Comparison of ENCODE assay signal across 28 cellular contexts in genomic region chr2:55628931-55629330, GRCh38.
"Had no signal": no experiment of that assay in that cellular context is flagged by ENCODE, and none has a peak within 500 bp of the region (broad histone marks: within the 10 kb centered on the region; RNA-seq: fewer than 3 reads in every experiment).

No MANE protein-coding gene starts in this region.

- H3K9me3 ChIP-seq: colonic mucosa, gastrocnemius medialis, heart left ventricle had no signal

- H3K4me1 Mint-ChIP-seq: activated naive CD8-positive, alpha-beta T cell treated with anti-CD3 and anti-CD28 coated beads, Interleukin-2, amount 10 ng/mL, durations not matched to agents 7 days and 5 days had no signal

- H3K4me1 ChIP-seq: colonic mucosa, gastrocnemius medialis had no signal

- H3K4me3 Mint-ChIP-seq: activated CD4-positive, alpha-beta memory T cell treated with anti-CD3 and anti-CD28 coated beads for 36 hours; activated CD4-positive, alpha-beta T cell treated with anti-CD3 and anti-CD28 coated beads for 36 hours; activated CD4-positive, alpha-beta T cell treated with anti-CD3 and anti-CD28 coated beads, Interleukin-2, amount 10 ng/mL, durations not matched to agents 24 days and 14 days; activated CD8-positive, alpha-beta memory T cell treated with anti-CD3 and anti-CD28 coated beads, Interleukin-2, amount 10 ng/mL, durations not matched to agents 7 days and 5 days; activated CD8-positive, alpha-beta T cell treated with anti-CD3 and anti-CD28 coated beads, Interleukin-2, amount 10 ng/mL, durations not matched to agents 7 days and 5 days; activated naive CD4-positive, alpha-beta T cell treated with anti-CD3 and anti-CD28 coated beads for 36 hours; activated naive CD4-positive, alpha-beta T cell treated with anti-CD3 and anti-CD28 coated beads, Interleukin-2, amount 50 U/mL, for 24 hours; activated naive CD8-positive, alpha-beta T cell treated with anti-CD3 and anti-CD28 coated beads, Interleukin-2, amount 10 ng/mL, durations not matched to agents 7 days and 5 days had no signal

- H3K4me3 ChIP-seq: cardiac muscle cell, colonic mucosa, gastrocnemius medialis, heart left ventricle had no signal

- H3K9me3 Mint-ChIP-seq: activated CD4-positive, alpha-beta memory T cell treated with anti-CD3 and anti-CD28 coated beads for 36 hours; activated CD4-positive, alpha-beta T cell treated with anti-CD3 and anti-CD28 coated beads, Interleukin-2, amount 10 ng/mL, durations not matched to agents 24 days and 14 days; activated naive CD4-positive, alpha-beta T cell treated with anti-CD3 and anti-CD28 coated beads for 36 hours; activated naive CD4-positive, alpha-beta T cell treated with anti-CD3 and anti-CD28 coated beads, Interleukin-2, amount 50 U/mL, for 24 hours; activated naive CD8-positive, alpha-beta T cell treated with anti-CD3 and anti-CD28 coated beads, Interleukin-2, amount 10 ng/mL, durations not matched to agents 7 days and 5 days; activated T-helper 2 cell treated with anti-CD3 and anti-CD28 coated beads, Interferon-gamma antibody, Interleukin-2, Interleukin-4, amounts not matched to agents 10 μg/mL and 5 μg/mL and 100 μg/mL, durations not matched to agents 14 hours and 24 hours and 36 hours had no signal

- H3K27ac Mint-ChIP-seq: activated CD4-positive, alpha-beta memory T cell treated with anti-CD3 and anti-CD28 coated beads for 36 hours; activated CD8-positive, alpha-beta memory T cell treated with anti-CD3 and anti-CD28 coated beads, Interleukin-2, amount 10 ng/mL, durations not matched to agents 7 days and 5 days; activated CD8-positive, alpha-beta T cell treated with anti-CD3 and anti-CD28 coated beads, Interleukin-2, amount 10 ng/mL, durations not matched to agents 7 days and 5 days; activated naive CD4-positive, alpha-beta T cell treated with anti-CD3 and anti-CD28 coated beads for 36 hours; activated T-helper 2 cell treated with anti-CD3 and anti-CD28 coated beads, Interferon-gamma antibody, Interleukin-2, Interleukin-4, amounts not matched to agents 10 μg/mL and 5 μg/mL and 100 μg/mL, durations not matched to agents 14 hours and 24 hours and 36 hours had no signal

- H3K36me3 ChIP-seq: cardiac muscle cell, colonic mucosa had no signal

- H3K27ac ChIP-seq: brain microvascular endothelial cell, cardiac muscle cell, colonic mucosa, gastrocnemius medialis, heart left ventricle had no signal

- H3K27me3 ChIP-seq: brain microvascular endothelial cell, cardiac muscle cell, colonic mucosa, gastrocnemius medialis, heart left ventricle had no signal

- H3K27me3 Mint-ChIP-seq: activated CD4-positive, alpha-beta memory T cell treated with anti-CD3 and anti-CD28 coated beads for 36 hours; activated CD4-positive, alpha-beta T cell treated with anti-CD3 and anti-CD28 coated beads for 36 hours; activated CD4-positive, alpha-beta T cell treated with anti-CD3 and anti-CD28 coated beads, Interleukin-2, amount 10 ng/mL, durations not matched to agents 24 days and 14 days; activated CD8-positive, alpha-beta memory T cell treated with anti-CD3 and anti-CD28 coated beads, Interleukin-2, amount 10 ng/mL, durations not matched to agents 7 days and 5 days; activated naive CD4-positive, alpha-beta T cell treated with anti-CD3 and anti-CD28 coated beads, Interleukin-2, amount 50 U/mL, for 24 hours; activated naive CD8-positive, alpha-beta T cell treated with anti-CD3 and anti-CD28 coated beads, Interleukin-2, amount 10 ng/mL, durations not matched to agents 7 days and 5 days had no signal

- DNase-seq: activated CD4-positive, alpha-beta memory T cell treated with anti-CD3 and anti-CD28 coated beads for 36 hours; activated CD4-positive, alpha-beta T cell treated with anti-CD3 and anti-CD28 coated beads for 36 hours; activated CD4-positive, alpha-beta T cell treated with anti-CD3 and anti-CD28 coated beads, Interleukin-2, amount 10 ng/mL, durations not matched to agents 24 days and 14 days; activated CD4-positive, CD25-positive, alpha-beta regulatory T cell; activated CD4-positive, CD25-positive, alpha-beta regulatory T cell treated with anti-CD3 and anti-CD28 coated beads, Interleukin-2, amount 50 U/mL, for 72 hours; activated CD8-positive, alpha-beta memory T cell treated with anti-CD3 and anti-CD28 coated beads, Interleukin-2, amount 10 ng/mL, durations not matched to agents 7 days and 5 days; activated CD8-positive, alpha-beta memory T cell treated with anti-CD3 and anti-CD28 coated beads, Interleukin-2, amount 50 U/mL, for 4 hours; activated CD8-positive, alpha-beta T cell treated with anti-CD3 and anti-CD28 coated beads, Interleukin-2, amount 10 ng/mL, durations not matched to agents 7 days and 5 days; activated effector memory CD4-positive, alpha-beta T cell treated with anti-CD3 and anti-CD28 coated beads, Interleukin-2, amount 50 U/mL, for 16 hours; activated naive CD4-positive, alpha-beta T cell treated with anti-CD3 and anti-CD28 coated beads for 36 hours; activated naive CD8-positive, alpha-beta T cell treated with anti-CD3 and anti-CD28 coated beads, Interleukin-2, amount 10 ng/mL, durations not matched to agents 7 days and 5 days; activated T-cell treated with anti-CD3 and anti-CD28 coated beads, Interleukin-2, amount 50 U/mL, for 1 hour; amniotic stem cell; anterior cingulate cortex; brain microvascular endothelial cell; central memory CD4-positive, alpha-beta T cell; cerebellar nuclear complex; colonic mucosa; effector CD8-positive, alpha-beta T cell; foreskin fibroblast; gastrocnemius medialis; glutamatergic neuron; heart left ventricle; T-helper 2 cell had no signal

- ATAC-seq: activated CD4-positive, alpha-beta T cell treated with anti-CD3 and anti-CD28 coated beads for 36 hours; activated CD8-positive, alpha-beta memory T cell treated with anti-CD3 and anti-CD28 coated beads, Interleukin-2, amount 10 ng/mL, durations not matched to agents 7 days and 5 days; activated CD8-positive, alpha-beta T cell treated with anti-CD3 and anti-CD28 coated beads, Interleukin-2, amount 10 ng/mL, durations not matched to agents 7 days and 5 days; esophagus mucosa; gastrocnemius medialis; heart left ventricle had no signal
